8 cellular contexts compared by ENCODE assay signal in genomic region chr2:225122582-225123486, GRCh38.
A peak's percentile ranks its signal among the peaks of the same experiment; 100 is the strongest.
DNase-seq lines count a peak whose midpoint lies in the region; TF ChIP-seq lines count a peak whose summit lies in the region.

No MANE protein-coding gene starts in this region.

- H3K4me2 ChIP-seq in fibroblast of lung (ENCODE audit: extremely low read depth, insufficient read depth, low read length): no peak overlapping the region

- H3K27me3 ChIP-seq in fibroblast of lung (ENCODE audit: control insufficient read depth, insufficient read depth, low read length): no peaks in the 10 kb centered on the region

- H3K36me3 ChIP-seq in fibroblast of lung (ENCODE audit: control insufficient read depth, insufficient read depth, low read length): no peaks in the 10 kb centered on the region

- H3K4me3 ChIP-seq in fibroblast of lung (replicated peaks in 1 of 4; ENCODE audit: control extremely low read depth in 1 of 4, insufficient read depth in 1 of 4, low read depth in 3 of 4, low read length in 4 of 4): peak overlapping the region in 1 of 4 experiments; percentile 12

- no peaks in the 10 kb centered on the region for H4K20me1 ChIP-seq in fibroblast of lung (ENCODE audit: control insufficient read depth, extremely low read depth, insufficient read depth, low read length)

- H3K79me2 ChIP-seq in fibroblast of lung (ENCODE audit: control insufficient read depth, insufficient read depth, low read length): no peaks in the 10 kb centered on the region

- no peak overlapping the region for H2AFZ ChIP-seq in fibroblast of lung (ENCODE audit: low read length)

- peak; percentile 42 to 61 for TF ChIP-seq CTCF in fibroblast of lung (conservative IDR thresholded peaks at IDR 0.05 in 1 of 2, IDR thresholded peaks at IDR 0.05 in 1 of 2; ENCODE audit: low read depth in 1 of 2, low read length in 2 of 2)

- H3K9ac ChIP-seq in fibroblast of lung (ENCODE audit: insufficient read depth, low read length): no peak overlapping the region

- H3K4me1 ChIP-seq in fibroblast of lung (ENCODE audit: control insufficient read depth, extremely low read depth, insufficient read depth, low read length): peaks cover 3% of the 10 kb centered on the region

- DNase-seq in COLO668 (lab: John Stamatoyannopoulos, UW; ENCODE audit: unreplicated experiment) (peak; percentile 12), HCEC 1CT (peak; percentile 26), SHP77 (lab: John Stamatoyannopoulos, UW) (peak; percentile 15 to 44), fibroblast of lung (ENCODE audit: low read depth in 2 of 2) (peak in 1 of 2 donors; percentile 51), epidermal melanocyte (ENCODE audit: insufficient read length, low spot score) (no peak), UCSD-AML1 (lab: John Stamatoyannopoulos, UW; ENCODE audit: unreplicated experiment) (no peak)
- DNase-seq in stimulated activated CD4-positive, alpha-beta T cell treated with anti-CD3 and anti-CD28 coated beads, Interleukin-1b, Interleukin-23, amount 100 ng/mL, for 48 hours: peak; percentile 3
- no peak for DNase-seq in activated CD8-positive, alpha-beta memory T cell treated with anti-CD3 and anti-CD28 coated beads for 24 hours

- H3K27ac ChIP-seq in fibroblast of lung (ENCODE audit: insufficient read depth, low read length): no peak overlapping the region

- H3K9me3 ChIP-seq in fibroblast of lung (ENCODE audit: control insufficient read depth, insufficient read depth, low read depth, low read length): no peaks in the 10 kb centered on the region

Comparison
In these comparisons a context has a peak if more than half of its experiments do, and no peak if none do; other contexts are left out.
1. DNase-seq: peak in COLO668 (single experiment), HCEC 1CT (single experiment), SHP77 (2 of 2) and stimulated activated CD4-positive, alpha-beta T cell treated with anti-CD3 and anti-CD28 coated beads, Interleukin-1b, Interleukin-23, amount 100 ng/mL, for 48 hours (single experiment); none in activated CD8-positive, alpha-beta memory T cell treated with anti-CD3 and anti-CD28 coated beads for 24 hours (single experiment), epidermal melanocyte (single experiment) and UCSD-AML1 (single experiment).